In genomic region chr2:126942427-126943203, GRCh38 we compare ENCODE assay signal across 28 cellular contexts. TPM values are rescaled to one million over a fixed set of nuclear protein-coding genes. Genes with fewer than 3 reads are reported as not detected.
DNase-seq lines count a peak whose midpoint lies in the region; ATAC-seq, FAIRE-seq and TF ChIP-seq lines count a peak whose summit lies in the region.
"Had no signal": no experiment of that assay in that cellular context is flagged by ENCODE, and none has a peak within 500 bp of the region (broad histone marks: within the 10 kb centered on the region; RNA-seq: fewer than 3 reads in every experiment).

No MANE protein-coding gene starts in this region.

- no peak overlapping the region; the same call in 1 of the 2 replicates for H4K8ac ChIP-seq in H1 (ENCODE audit: extremely low read depth, insufficient read depth, low read length)

- H3K4me1 ChIP-seq in HUES48 (ENCODE audit: control insufficient read depth, insufficient read depth, low read length) (0 out of 2 replicates have a peak, but pooled peaks cover 12% of the 10 kb centered on the region), H1 (replicated peaks in 1 of 4; ENCODE audit: control insufficient read depth in 3 of 4, insufficient read depth in 4 of 4, low read length in 3 of 4) (peaks cover 1 to 6% (median 3%) of the 10 kb centered on the region in 4 experiments; a peak in 4 of 7 replicates), iPS-20b (ENCODE audit: insufficient read depth, low read length) (peaks cover 8% of the 10 kb centered on the region; the same call in 1 of the 2 replicates)
- H3K4me1 ChIP-seq: HAP-1 had no signal

- H3K4me2 ChIP-seq in H1 (ENCODE audit: insufficient read depth in 1 of 2, low read depth in 2 of 2, low read length in 2 of 2), result peak overlapping the region in 1 of 2 experiments; percentile 34; a peak in 1 of 4 replicates

- TF ChIP-seq POLR2A in H1 (IDR thresholded peaks at IDR 0.05; ENCODE audit: control extremely low read depth in 1 of 2, low read depth in 2 of 2, low read length in 2 of 2), result no peak

- H2BK5ac ChIP-seq in H1 (ENCODE audit: low read depth, low read length), result no peak overlapping the region

- H3K4me1 Mint-ChIP-seq in activated T-cell treated with anti-CD3 and anti-CD28 coated beads, Interleukin-2, amount 50 U/mL, for 24 hours (ENCODE audit: low read depth), result no peaks in the 10 kb centered on the region
- H3K4me1 Mint-ChIP-seq: CD4-positive, alpha-beta memory T cell had no signal

- TF ChIP-seq RAD21 in H1 (IDR thresholded peaks at IDR 0.05 in 1 of 2, conservative IDR thresholded peaks at IDR 0.05 in 1 of 2; ENCODE audit: low read depth in 2 of 2, low read length in 2 of 2), result no peak

- peak overlapping the region; percentile 87 for H3K27ac ChIP-seq in HUES48 (ENCODE audit: low read depth, low read length)
- H3K27ac ChIP-seq in H1 (ENCODE audit: low read depth, low read length), result no peak overlapping the region
- no peak overlapping the region for H3K27ac ChIP-seq in iPS-20b (ENCODE audit: low read length)
- H3K27ac ChIP-seq: RWPE1 had no signal

- H3K9me3 Mint-ChIP-seq in activated T-cell treated with anti-CD3 and anti-CD28 coated beads, Interleukin-2, amount 50 U/mL, for 24 hours, result peaks cover 12% of the 10 kb centered on the region

- H2BK15ac ChIP-seq in H1 (ENCODE audit: low read length), result no peak overlapping the region

- H3K4me3 Mint-ChIP-seq in activated T-cell treated with anti-CD3 and anti-CD28 coated beads, Interleukin-2, amount 50 U/mL, for 24 hours, result no peak overlapping the region
- H3K4me3 Mint-ChIP-seq: CD4-positive, alpha-beta memory T cell; HFFc6 had no signal

- FAIRE-seq in H1 (lab: Jason Lieb, UNC), result peak; percentile 75
- FAIRE-seq: GM12892 had no signal

- peak in 1 of 3 experiments; percentile 6; a peak in 1 of 4 replicates for TF ChIP-seq CTCF in H1 (IDR thresholded peaks at IDR 0.05; ENCODE audit: control extremely low read depth in 1 of 3, insufficient read depth in 1 of 3, low read depth in 1 of 3, low read length in 3 of 3)

- H3K27ac Mint-ChIP-seq in activated T-cell treated with anti-CD3 and anti-CD28 coated beads, Interleukin-2, amount 50 U/mL, for 24 hours, result no peak overlapping the region
- H3K27ac Mint-ChIP-seq: CD4-positive, alpha-beta memory T cell; HFFc6 had no signal

- H3K36me3 ChIP-seq in HUES48 (ENCODE audit: control insufficient read depth, insufficient read depth, low read length) (no peaks in the 10 kb centered on the region), H1 (ENCODE audit: control insufficient read depth in 2 of 4, insufficient read depth in 4 of 4, low read length in 3 of 4) (peaks cover 0 to 15% (median 4%) of the 10 kb centered on the region in 4 experiments; a peak in 3 of 8 replicates), iPS-20b (ENCODE audit: insufficient read depth, low read depth, low read length) (no peaks in the 10 kb centered on the region)
- H3K36me3 ChIP-seq: HAP-1 had no signal

- no peak overlapping the region for H2BK120ac ChIP-seq in H1 (replicated peaks; ENCODE audit: low read depth, low read length)

- H3K9ac ChIP-seq in HUES48 (ENCODE audit: low read depth, low read length), result no peak overlapping the region
- H3K9ac ChIP-seq in H1 (replicated peaks in 1 of 4; ENCODE audit: extremely low read depth in 1 of 4, low read depth in 3 of 4, low read length in 3 of 4), result no peak overlapping the region
- H3K9ac ChIP-seq in iPS-20b (ENCODE audit: low read depth, low read length), result no peak overlapping the region

- H3K79me2 ChIP-seq in H1 (ENCODE audit: control insufficient read depth in 1 of 2, insufficient read depth in 2 of 2, low read length in 2 of 2), result no peaks in the 10 kb centered on the region

- H3K4ac ChIP-seq in H1 (replicated peaks; ENCODE audit: insufficient read length, low read depth, low read length), result no peak overlapping the region

- no peak overlapping the region for H2BK12ac ChIP-seq in H1 (ENCODE audit: low read depth, low read length)

- no peaks in the 10 kb centered on the region for H3K36me3 Mint-ChIP-seq in activated T-cell treated with anti-CD3 and anti-CD28 coated beads, Interleukin-2, amount 50 U/mL, for 24 hours (ENCODE audit: low read depth)
- H3K36me3 Mint-ChIP-seq: CD4-positive, alpha-beta memory T cell had no signal

- no peaks in the 10 kb centered on the region for H3K23me2 ChIP-seq in H1 (ENCODE audit: low read depth, low read length)

- peaks cover 29% of the 10 kb centered on the region for H3K27me3 Mint-ChIP-seq in activated T-cell treated with anti-CD3 and anti-CD28 coated beads, Interleukin-2, amount 50 U/mL, for 24 hours

- ATAC-seq in GM21737 (IDR thresholded peaks at IDR 0.05; ENCODE audit: unreplicated experiment), result no peak
- ATAC-seq in GM21825 (IDR thresholded peaks at IDR 0.05; ENCODE audit: unreplicated experiment), result no peak
- ATAC-seq: Panc1 had no signal

- H2BK20ac ChIP-seq in H1 (ENCODE audit: low read length), result no peak overlapping the region

- H3K18ac ChIP-seq in H1 (ENCODE audit: extremely low read depth, low read length), result no peak overlapping the region; the same call in 1 of the 2 replicates

- DNase-seq in H1 (ENCODE audit: low read depth in 1 of 2, low spot score in 2 of 2), result peak in 1 of 2 experiments; percentile 17
- DNase-seq in SKM-1 treated with dmso at 0.1 percent for 144 hours (lab: John Stamatoyannopoulos, UW; ENCODE audit: unreplicated experiment), result no peak
- DNase-seq in activated T-cell treated with anti-CD3 and anti-CD28 coated beads, Interleukin-2, amount 50 U/mL, for 24 hours, result no peak
- DNase-seq: C1 segment of cervical spinal cord; CD4-positive, alpha-beta memory T cell; COR-L47; GDM1; HFFc6; NCI-H1092; NCI-H1417 treated with DMSO at 0.1 percent for 48 hours; NCI-H187; NCI-H2081 treated with DMSO at 0.1 percent for 48 hours; NCI-H2171; NCI-H226; NCI-H510A; NCI-H69; SHP77 had no signal

- H3K14ac ChIP-seq in H1 (ENCODE audit: insufficient read length), result no peak overlapping the region

- H2AK5ac ChIP-seq in H1 (ENCODE audit: low read depth, low read length), result no peak overlapping the region

- no peaks in the 10 kb centered on the region for H3K79me1 ChIP-seq in H1 (ENCODE audit: low read depth, low read length)

- POLR2A ChIA-PET in H1 (lab: Charles Lee; ENCODE audit: partially characterized antibody), result interaction anchor here (0.8 kb wide), 1 partner anchor 187 kb away, joined by 3 read pairs; no protein-coding TSS in a partner anchor

- H2AFZ ChIP-seq in H1 (ENCODE audit: low read length), result no peak overlapping the region

- H3K9me3 ChIP-seq in HUES48 (ENCODE audit: control insufficient read depth, insufficient read depth, low read length) (peaks cover 33% of the 10 kb centered on the region), H1 (ENCODE audit: insufficient read depth in 2 of 2, low read depth in 1 of 2, low read length in 1 of 2) (peaks cover 31 to 42% of the 10 kb centered on the region in 2 experiments), iPS-20b (ENCODE audit: insufficient read depth, low read depth, low read length) (peaks cover 31% of the 10 kb centered on the region)

- no peak overlapping the region for H3K4me3 ChIP-seq in HUES48 (ENCODE audit: low read depth, low read length)
- H3K4me3 ChIP-seq in H1 (ENCODE audit: extremely low read depth in 1 of 4, insufficient read depth in 2 of 4, low read depth in 3 of 4, low read length in 4 of 4), result peak overlapping the region in 1 of 4 experiments; percentile 21; a peak in 1 of 8 replicates
- H3K4me3 ChIP-seq in iPS-20b (ENCODE audit: low read length), result 0 out of 2 replicates have a peak overlapping the region, but pooled peaks have one; percentile 4
- H3K4me3 ChIP-seq: HAP-1 had no signal

- CTCF ChIA-PET in H1 (lab: Charles Lee; ENCODE audit: partially characterized antibody), result interaction anchor here (0.7 to 1.5 kb wide), 7 partner anchors 10 to 134 kb away, joined by 3 to 5 read pairs (median 3); no protein-coding TSS in a partner anchor

- no peak overlapping the region for H4K91ac ChIP-seq in H1 (replicated peaks; ENCODE audit: insufficient read length, low read length)

- no peak overlapping the region for H3K23ac ChIP-seq in H1 (ENCODE audit: insufficient read length)

- H4K20me1 ChIP-seq in H1 (replicated peaks in 1 of 2; ENCODE audit: control insufficient read depth in 1 of 2, insufficient read depth in 2 of 2, low read length in 2 of 2), result no peaks in the 10 kb centered on the region

- TF ChIP-seq EP300 in H1 (IDR thresholded peaks at IDR 0.05; ENCODE audit: borderline replicate concordance in 1 of 2, low read depth in 2 of 2, low read length in 2 of 2), result no peak; a peak in 1 of 3 replicates

- no peak overlapping the region for H4K5ac ChIP-seq in H1 (ENCODE audit: insufficient read length, low read depth, low read length)

- H3K27me3 ChIP-seq in HUES48 (ENCODE audit: control insufficient read depth, insufficient read depth, low read length) (peaks cover 12% of the 10 kb centered on the region; the same call in 1 of the 2 replicates), H1 (replicated peaks in 1 of 4; ENCODE audit: control insufficient read depth in 3 of 4, extremely low read depth in 1 of 4, insufficient read depth in 3 of 4, low read length in 3 of 4) (peaks cover 0 to 50% (median 19%) of the 10 kb centered on the region in 4 experiments; a peak in 6 of 7 replicates), iPS-20b (ENCODE audit: insufficient read depth, low read length) (peaks cover 93% of the 10 kb centered on the region)

- 41% methylated on average over 4 of the region's 5 CpGs; no CpG with 5 or more reads in 1 of the 2 experiments for WGBS in H1 (ENCODE audit: extremely low coverage in 1 of 2, insufficient coverage in 1 of 2, insufficient read length in 1 of 2, insufficient replicate concordance in 2 of 2, low coverage in 1 of 2, low lambda C conversion rate in 2 of 2, missing lambda C conversion rate in 1 of 2), 2 experiments

- H3K56ac ChIP-seq in H1 (replicated peaks; ENCODE audit: insufficient read length, low read depth, low read length), result no peak overlapping the region

TF ChIP-seq in H1, 55 proteins besides CTCF, POLR2A, EP300 and RAD21 (continues in another document):
- TF ChIP-seq SIX5 (IDR thresholded peaks at IDR 0.05; ENCODE audit: low read depth, low read length) (no peak), SIN3A (conservative IDR thresholded peaks at IDR 0.05 in 1 of 2, IDR thresholded peaks at IDR 0.05 in 1 of 2; ENCODE audit: low read depth in 1 of 2, low read length in 2 of 2) (no peak), CEBPB (IDR thresholded peaks at IDR 0.05; ENCODE audit: low read depth, low read length) (no peak), ASH2L (IDR thresholded peaks at IDR 0.05; ENCODE audit: low read length) (no peak), POLR2AphosphoS5 (IDR thresholded peaks at IDR 0.05; ENCODE audit: low read depth, low read length) (peak; percentile 20; the same call in 1 of the 2 replicates)

RNA-seq across cellular contexts. Expression of gene TEX51, which starts 43.9 kb away (rescaled TPM):
- not detected in 2 replicates for total RNA-seq in H1 (2021; fragmentation: NEBNext Ultra II Directional; extraction: Animal tissue kit (Norgen Biotek cat#: 25700))
- not detected in 2 replicates for polyA plus RNA-seq in H1 (2011; rRNA removed)
- not detected for polyA plus RNA-seq in H1 (2011; cell fraction: cytosol; rRNA removed)
- polyA plus RNA-seq in H1 (2011; cell fraction: nucleus; rRNA removed), result not detected
- not detected in 4 replicates for polyA plus RNA-seq in H1 (2012, experiment 1 of 2)
- not detected for polyA plus RNA-seq in H1 (2012, experiment 2 of 2)
- polyA plus RNA-seq in H1 (2013, experiment 1 of 2), result not detected
- polyA plus RNA-seq in H1 (2013, experiment 2 of 2), result not detected
- polyA minus RNA-seq in H1 (2011; rRNA and poly(A)+ RNA removed), result not detected in 2 replicates
- polyA minus RNA-seq in H1 (2011; cell fraction: cytosol; rRNA and poly(A)+ RNA removed), result not detected
- not detected for polyA minus RNA-seq in H1 (2011; cell fraction: nucleus; rRNA and poly(A)+ RNA removed)
- total RNA-seq: A673; CD4-positive, alpha-beta memory T cell; HFFc6; OCI-LY7; SK-MEL-5 had no signal
- polyA plus RNA-seq: CD4-positive, alpha-beta memory T cell had no signal
